In genomic region chr6:111548368-111548767, GRCh38 we compare ENCODE assay signal across 34 cellular contexts.
"Had no signal": no experiment of that assay in that cellular context is flagged by ENCODE, and none has a peak within 500 bp of the region (broad histone marks: within the 10 kb centered on the region; RNA-seq: fewer than 3 reads in every experiment).

No MANE protein-coding gene starts in this region.

- H3K27ac Mint-ChIP-seq: activated CD4-positive, alpha-beta memory T cell treated with anti-CD3 and anti-CD28 coated beads for 36 hours; activated CD4-positive, alpha-beta T cell treated with anti-CD3 and anti-CD28 coated beads for 36 hours; activated CD4-positive, alpha-beta T cell treated with anti-CD3 and anti-CD28 coated beads, Interleukin-2, amount 10 ng/mL, durations not matched to agents 24 days and 14 days; activated CD8-positive, alpha-beta memory T cell treated with anti-CD3 and anti-CD28 coated beads, Interleukin-2, amount 10 ng/mL, durations not matched to agents 7 days and 5 days; activated CD8-positive, alpha-beta T cell treated with anti-CD3 and anti-CD28 coated beads, Interleukin-2, amount 10 ng/mL, durations not matched to agents 7 days and 5 days; activated naive CD4-positive, alpha-beta T cell treated with anti-CD3 and anti-CD28 coated beads for 36 hours; activated naive CD4-positive, alpha-beta T cell treated with anti-CD3 and anti-CD28 coated beads, Interleukin-2, amount 50 U/mL, for 72 hours; activated naive CD8-positive, alpha-beta T cell treated with anti-CD3 and anti-CD28 coated beads, Interleukin-2, amount 10 ng/mL, durations not matched to agents 7 days and 5 days; activated T-helper 1 cell treated with anti-CD3 and anti-CD28 coated beads, Interleukin-12 subunit alpha, Interleukin-12 subunit beta, Interleukin-2, Interleukin-4 antibody, amounts not matched to agents 30 ng/mL and 10 ng/mL and 1 ng/mL, durations not matched to agents 14 hours and 24 hours and 36 hours; activated T-helper 2 cell treated with anti-CD3 and anti-CD28 coated beads, Interferon-gamma antibody, Interleukin-2, Interleukin-4, amounts not matched to agents 10 μg/mL and 5 μg/mL and 100 μg/mL, durations not matched to agents 14 hours and 24 hours and 36 hours; dendritic cell treated with granulocyte-macrophage colony-stimulating factor and Interleukin-4, amounts not matched to agents 40 ng/mL and 50 ng/mL, for 4 days; endodermal cell had no signal

- H3K36me3 ChIP-seq: ascending aorta, breast epithelium, cardiac muscle cell, colonic mucosa, esophagus muscularis mucosa, gastrocnemius medialis, heart left ventricle had no signal

- H3K4me3 Mint-ChIP-seq: activated CD4-positive, alpha-beta memory T cell treated with anti-CD3 and anti-CD28 coated beads for 36 hours; activated CD4-positive, alpha-beta T cell treated with anti-CD3 and anti-CD28 coated beads for 36 hours; activated CD4-positive, alpha-beta T cell treated with anti-CD3 and anti-CD28 coated beads, Interleukin-2, amount 10 ng/mL, durations not matched to agents 24 days and 14 days; activated CD8-positive, alpha-beta memory T cell treated with anti-CD3 and anti-CD28 coated beads, Interleukin-2, amount 10 ng/mL, durations not matched to agents 7 days and 5 days; activated CD8-positive, alpha-beta T cell treated with anti-CD3 and anti-CD28 coated beads, Interleukin-2, amount 10 ng/mL, durations not matched to agents 7 days and 5 days; activated naive CD4-positive, alpha-beta T cell treated with anti-CD3 and anti-CD28 coated beads for 36 hours; activated naive CD8-positive, alpha-beta T cell treated with anti-CD3 and anti-CD28 coated beads, Interleukin-2, amount 10 ng/mL, durations not matched to agents 7 days and 5 days; activated T-helper 1 cell treated with anti-CD3 and anti-CD28 coated beads, Interleukin-12 subunit alpha, Interleukin-12 subunit beta, Interleukin-2, Interleukin-4 antibody, amounts not matched to agents 30 ng/mL and 10 ng/mL and 1 ng/mL, durations not matched to agents 14 hours and 24 hours and 36 hours; brain; dendritic cell treated with granulocyte-macrophage colony-stimulating factor and Interleukin-4, amounts not matched to agents 40 ng/mL and 50 ng/mL, for 4 days; endodermal cell had no signal

- H3K27me3 ChIP-seq: ascending aorta, breast epithelium, cardiac muscle cell, colonic mucosa, dorsolateral prefrontal cortex, esophagus muscularis mucosa, foreskin keratinocyte, gastrocnemius medialis, heart left ventricle had no signal

- H3K9me3 ChIP-seq: ascending aorta, breast epithelium, colonic mucosa, esophagus muscularis mucosa, gastrocnemius medialis, heart left ventricle had no signal

- H3K27me3 Mint-ChIP-seq: activated CD4-positive, alpha-beta memory T cell treated with anti-CD3 and anti-CD28 coated beads for 36 hours; activated CD4-positive, alpha-beta T cell treated with anti-CD3 and anti-CD28 coated beads for 36 hours; activated CD4-positive, alpha-beta T cell treated with anti-CD3 and anti-CD28 coated beads, Interleukin-2, amount 10 ng/mL, durations not matched to agents 24 days and 14 days; activated CD8-positive, alpha-beta memory T cell treated with anti-CD3 and anti-CD28 coated beads, Interleukin-2, amount 10 ng/mL, durations not matched to agents 7 days and 5 days; activated naive CD8-positive, alpha-beta T cell treated with anti-CD3 and anti-CD28 coated beads, Interleukin-2, amount 10 ng/mL, durations not matched to agents 7 days and 5 days; dendritic cell treated with granulocyte-macrophage colony-stimulating factor and Interleukin-4, amounts not matched to agents 40 ng/mL and 50 ng/mL, for 4 days had no signal

- H3K4me1 Mint-ChIP-seq: activated CD4-positive, alpha-beta T cell treated with anti-CD3 and anti-CD28 coated beads for 36 hours; activated CD8-positive, alpha-beta memory T cell treated with anti-CD3 and anti-CD28 coated beads, Interleukin-2, amount 10 ng/mL, durations not matched to agents 7 days and 5 days; activated naive CD8-positive, alpha-beta T cell treated with anti-CD3 and anti-CD28 coated beads, Interleukin-2, amount 10 ng/mL, durations not matched to agents 7 days and 5 days had no signal

- H3K36me3 Mint-ChIP-seq: activated CD8-positive, alpha-beta memory T cell treated with anti-CD3 and anti-CD28 coated beads, Interleukin-2, amount 10 ng/mL, durations not matched to agents 7 days and 5 days; activated naive CD4-positive, alpha-beta T cell treated with anti-CD3 and anti-CD28 coated beads, Interleukin-2, amount 50 U/mL, for 72 hours had no signal

- H3K4me3 ChIP-seq: ascending aorta, breast epithelium, cardiac muscle cell, colonic mucosa, dorsolateral prefrontal cortex, esophagus muscularis mucosa, gastrocnemius medialis, heart left ventricle had no signal

- DNase-seq: activated CD4-positive, alpha-beta memory T cell treated with anti-CD3 and anti-CD28 coated beads for 36 hours; activated CD4-positive, alpha-beta T cell treated with anti-CD3 and anti-CD28 coated beads for 36 hours; activated CD4-positive, alpha-beta T cell treated with anti-CD3 and anti-CD28 coated beads, Interleukin-2, amount 10 ng/mL, durations not matched to agents 24 days and 14 days; activated CD4-positive, CD25-positive, alpha-beta regulatory T cell; activated CD4-positive, CD25-positive, alpha-beta regulatory T cell treated with anti-CD3 and anti-CD28 coated beads, Interleukin-2, amount 50 U/mL, for 72 hours; activated CD8-positive, alpha-beta memory T cell treated with anti-CD3 and anti-CD28 coated beads, Interleukin-2, amount 10 ng/mL, durations not matched to agents 7 days and 5 days; activated CD8-positive, alpha-beta memory T cell treated with anti-CD3 and anti-CD28 coated beads, Interleukin-2, amount 50 U/mL, for 4 hours; activated CD8-positive, alpha-beta T cell treated with anti-CD3 and anti-CD28 coated beads, Interleukin-2, amount 10 ng/mL, durations not matched to agents 7 days and 5 days; activated effector memory CD4-positive, alpha-beta T cell treated with anti-CD3 and anti-CD28 coated beads, Interleukin-2, amount 50 U/mL, for 16 hours; activated naive CD4-positive, alpha-beta T cell treated with anti-CD3 and anti-CD28 coated beads for 36 hours; activated naive CD8-positive, alpha-beta T cell treated with anti-CD3 and anti-CD28 coated beads, Interleukin-2, amount 10 ng/mL, durations not matched to agents 7 days and 5 days; activated T-cell treated with anti-CD3 and anti-CD28 coated beads, Interleukin-2, amount 50 U/mL, for 1 hour; activated T-cell treated with anti-CD3 and anti-CD28 coated beads, Interleukin-2, amount 50 U/mL, for 48 hours; central memory CD4-positive, alpha-beta T cell; cerebellar nuclear complex; colonic mucosa; dorsolateral prefrontal cortex; effector memory CD4-positive, alpha-beta T cell; endodermal cell; erythroblast; foreskin keratinocyte; gastrocnemius medialis; glutamatergic neuron; heart left ventricle; T-helper 2 cell had no signal

- H3K27ac ChIP-seq: ascending aorta, breast epithelium, colonic mucosa, esophagus muscularis mucosa, foreskin keratinocyte, gastrocnemius medialis, heart left ventricle had no signal

- H3K9me3 Mint-ChIP-seq: activated CD4-positive, alpha-beta memory T cell treated with anti-CD3 and anti-CD28 coated beads for 36 hours; activated CD4-positive, alpha-beta T cell treated with anti-CD3 and anti-CD28 coated beads, Interleukin-2, amount 10 ng/mL, durations not matched to agents 24 days and 14 days; activated naive CD4-positive, alpha-beta T cell treated with anti-CD3 and anti-CD28 coated beads for 36 hours; activated naive CD4-positive, alpha-beta T cell treated with anti-CD3 and anti-CD28 coated beads, Interleukin-2, amount 50 U/mL, for 72 hours; activated naive CD8-positive, alpha-beta T cell treated with anti-CD3 and anti-CD28 coated beads, Interleukin-2, amount 10 ng/mL, durations not matched to agents 7 days and 5 days; activated T-helper 1 cell treated with anti-CD3 and anti-CD28 coated beads, Interleukin-12 subunit alpha, Interleukin-12 subunit beta, Interleukin-2, Interleukin-4 antibody, amounts not matched to agents 30 ng/mL and 10 ng/mL and 1 ng/mL, durations not matched to agents 14 hours and 24 hours and 36 hours; activated T-helper 2 cell treated with anti-CD3 and anti-CD28 coated beads, Interferon-gamma antibody, Interleukin-2, Interleukin-4, amounts not matched to agents 10 μg/mL and 5 μg/mL and 100 μg/mL, durations not matched to agents 14 hours and 24 hours and 36 hours; brain; dendritic cell treated with granulocyte-macrophage colony-stimulating factor and Interleukin-4, amounts not matched to agents 40 ng/mL and 50 ng/mL, for 4 days; endodermal cell had no signal
